Comparison of ENCODE assay signal across 8 cellular contexts in genomic region chr9:71769175-71770165, GRCh38. TPM values are rescaled to one million over a fixed set of nuclear protein-coding genes. Genes with fewer than 3 reads are reported as not detected.
DNase-seq lines count a peak whose midpoint lies in the region; ATAC-seq and TF ChIP-seq lines count a peak whose summit lies in the region.

No MANE protein-coding gene starts in this region.

- peak; percentile 22 for TF ChIP-seq CTCF in epithelial cell of esophagus (IDR thresholded peaks at IDR 0.05; ENCODE audit: insufficient read depth, low read depth, low read length, missing control alignments)

- peak overlapping the region; percentile 53 for H3K4me3 ChIP-seq in epithelial cell of esophagus (ENCODE audit: low read length)

- ATAC-seq in HG02852 (IDR thresholded peaks at IDR 0.05; ENCODE audit: unreplicated experiment), result peak; percentile 24

- DNase-seq in NCI-H146 (lab: John Stamatoyannopoulos, UW) (peak; percentile 12), NCI-H146 treated with DMSO at 0.1 percent for 48 hours (lab: John Stamatoyannopoulos, UW; ENCODE audit: unreplicated experiment) (no peak), NCI-H510A (lab: John Stamatoyannopoulos, UW) (peak; percentile 43), epithelial cell of esophagus (ENCODE audit: low read depth) (peak; percentile 81), mucosa of gallbladder (ENCODE audit: low spot score) (peak; percentile 74)
- peak; percentile 36 for DNase-seq in activated CD8-positive, alpha-beta memory T cell treated with anti-CD3 and anti-CD28 coated beads, Interleukin-2, amount 50 U/mL, for 1 hour (ENCODE audit: extremely low read depth)
- DNase-seq in stimulated activated CD8-positive, alpha-beta memory T cell treated with anti-CD3 and anti-CD28 coated beads, Interleukin-7, amount 100 ng/mL, for 1 hour (ENCODE audit: low read depth in 2 of 2), result peak; percentile 45 to 48

RNA-seq across cellular contexts. Expression of gene CEMIP2, which starts 1.2 kb away (rescaled TPM):
- 103 TPM for total RNA-seq in mucosa of gallbladder
